8 cellular contexts compared by ENCODE assay signal in the genomic region with DNA sequence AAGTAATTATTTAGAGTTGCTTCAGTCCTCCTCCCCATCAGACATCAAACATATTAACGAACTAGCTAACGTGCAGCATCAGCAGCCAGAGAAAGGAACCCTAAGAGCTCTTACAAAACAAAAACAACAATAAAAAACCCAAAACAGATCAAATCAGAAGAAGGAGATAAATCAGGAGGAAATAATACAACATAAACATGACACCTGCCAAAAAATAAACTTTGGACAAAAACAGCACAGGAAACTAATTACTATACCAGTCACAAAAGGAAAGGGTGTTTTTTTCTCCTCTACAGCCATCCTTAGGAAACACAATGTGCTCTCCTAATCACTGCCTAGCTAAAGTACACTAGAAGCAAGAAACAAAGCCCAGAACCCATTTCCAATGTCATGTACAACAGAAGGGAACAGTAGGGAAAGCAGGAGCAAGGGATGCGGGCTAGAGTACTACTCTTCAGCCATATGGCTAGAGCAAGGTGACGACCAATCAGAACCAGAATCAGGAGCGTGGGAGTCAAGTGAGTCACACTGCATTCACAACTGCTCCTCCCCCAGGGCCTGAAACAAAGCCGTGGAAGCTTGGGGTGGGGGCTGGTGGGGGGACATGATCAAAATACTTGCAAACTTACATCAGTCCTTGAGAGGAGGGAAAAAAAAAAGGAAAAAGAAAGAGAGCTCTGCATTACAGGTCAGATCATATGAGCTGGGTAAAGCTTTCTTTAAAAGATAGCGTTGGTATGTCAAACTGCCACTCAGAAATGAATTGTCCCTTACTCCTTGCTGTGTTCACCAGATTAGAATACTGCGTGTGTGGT.
DNase-seq lines count a peak whose midpoint lies in the region; ATAC-seq lines count a peak whose summit lies in the region.

No MANE protein-coding gene starts in this region.

- H3K27ac Mint-ChIP-seq in activated naive CD4-positive, alpha-beta T cell treated with anti-CD3 and anti-CD28 coated beads for 36 hours: peak overlapping the region; percentile 70
- peak overlapping the region; percentile 11 for H3K27ac Mint-ChIP-seq in activated T-helper 1 cell treated with anti-CD3 and anti-CD28 coated beads, Interleukin-12 subunit alpha, Interleukin-12 subunit beta, Interleukin-2, Interleukin-4 antibody, amounts not matched to agents 30 ng/mL and 10 ng/mL and 1 ng/mL, durations not matched to agents 14 hours and 24 hours and 36 hours

- H3K9me3 ChIP-seq in right cardiac atrium (ENCODE audit: control insufficient read depth, low read length): no peaks in the 10 kb centered on the region

- H3K4me1 ChIP-seq in right cardiac atrium (ENCODE audit: control insufficient read depth, insufficient read depth, low read length): peaks cover 7% of the 10 kb centered on the region

- WGBS in right cardiac atrium: 24% methylated on average over 8 of the region's 8 CpGs

- CTCF ChIA-PET in activated naive CD4-positive, alpha-beta T cell treated with anti-CD3 and anti-CD28 coated beads for 36 hours (lab: Charles Lee): interaction anchor here (0.6 to 2.4 kb wide), 3 partner anchors 18 to 109 kb away, joined by 3 to 26 read pairs (median 6); no protein-coding TSS in a partner anchor

- ATAC-seq in right cardiac atrium (peak; percentile 76 to 90), HG02798 (IDR thresholded peaks at IDR 0.05; ENCODE audit: poor library complexity, unreplicated experiment) (no peak), HG03175 (IDR thresholded peaks at IDR 0.05; ENCODE audit: unreplicated experiment) (no peak)

- intact Hi-C loops in activated naive CD4-positive, alpha-beta T cell treated with anti-CD3 and anti-CD28 coated beads for 36 hours (cut with micrococcal nuclease): no loop called here
- intact Hi-C loops in activated T-helper 1 cell treated with anti-CD3 and anti-CD28 coated beads, Interleukin-12 subunit alpha, Interleukin-12 subunit beta, Interleukin-2, Interleukin-4 antibody, amounts not matched to agents 30 ng/mL and 10 ng/mL and 1 ng/mL, durations not matched to agents 14 hours and 24 hours and 36 hours (cut with micrococcal nuclease): no loop called here
- intact Hi-C loops in right cardiac atrium (cut with DNase I): no loop called here

- peaks cover 2% of the 10 kb centered on the region for H3K36me3 Mint-ChIP-seq in activated naive CD4-positive, alpha-beta T cell treated with anti-CD3 and anti-CD28 coated beads for 36 hours (ENCODE audit: low read depth)
- peaks cover 6% of the 10 kb centered on the region for H3K36me3 Mint-ChIP-seq in activated T-helper 1 cell treated with anti-CD3 and anti-CD28 coated beads, Interleukin-12 subunit alpha, Interleukin-12 subunit beta, Interleukin-2, Interleukin-4 antibody, amounts not matched to agents 30 ng/mL and 10 ng/mL and 1 ng/mL, durations not matched to agents 14 hours and 24 hours and 36 hours (ENCODE audit: low read depth)

- H3K27ac ChIP-seq in right cardiac atrium (ENCODE audit: low read length): peak overlapping the region; percentile 58

- H3K4me3 ChIP-seq in right cardiac atrium (ENCODE audit: low read length): no peak overlapping the region

- peak overlapping the region; percentile 13 for H3K4me3 Mint-ChIP-seq in activated naive CD4-positive, alpha-beta T cell treated with anti-CD3 and anti-CD28 coated beads for 36 hours
- no peak overlapping the region for H3K4me3 Mint-ChIP-seq in activated T-helper 1 cell treated with anti-CD3 and anti-CD28 coated beads, Interleukin-12 subunit alpha, Interleukin-12 subunit beta, Interleukin-2, Interleukin-4 antibody, amounts not matched to agents 30 ng/mL and 10 ng/mL and 1 ng/mL, durations not matched to agents 14 hours and 24 hours and 36 hours

- H3K9me3 Mint-ChIP-seq in activated naive CD4-positive, alpha-beta T cell treated with anti-CD3 and anti-CD28 coated beads for 36 hours: no peaks in the 10 kb centered on the region
- H3K9me3 Mint-ChIP-seq in activated T-helper 1 cell treated with anti-CD3 and anti-CD28 coated beads, Interleukin-12 subunit alpha, Interleukin-12 subunit beta, Interleukin-2, Interleukin-4 antibody, amounts not matched to agents 30 ng/mL and 10 ng/mL and 1 ng/mL, durations not matched to agents 14 hours and 24 hours and 36 hours: no peaks in the 10 kb centered on the region

- DNase-seq in activated naive CD4-positive, alpha-beta T cell treated with anti-CD3 and anti-CD28 coated beads for 36 hours: peak; percentile 73
- DNase-seq in activated naive CD4-positive, alpha-beta T cell (lab: John Stamatoyannopoulos, UW): no peak
- DNase-seq in activated T-helper 1 cell treated with anti-CD3 and anti-CD28 coated beads, Interleukin-12 subunit alpha, Interleukin-12 subunit beta, Interleukin-2, Interleukin-4 antibody, amounts not matched to agents 30 ng/mL and 10 ng/mL and 1 ng/mL, durations not matched to agents 14 hours and 24 hours and 36 hours (ENCODE audit: low spot score): no peak
- DNase-seq in right cardiac atrium: peak in 2 of 3 donors; percentile 37 to 64
- DNase-seq in stimulated activated CD4-positive, alpha-beta T cell treated with anti-CD3 and anti-CD28 coated beads, Interleukin-2, amount 100 ng/mL, for 4 hours (ENCODE audit: low read depth): peak; percentile 18
- DNase-seq in NOMO-1 (lab: John Stamatoyannopoulos, UW; ENCODE audit: unreplicated experiment in 2 of 2): no peak

- no peaks in the 10 kb centered on the region for H3K27me3 ChIP-seq in right cardiac atrium (ENCODE audit: control insufficient read depth, insufficient read depth)

- H3K27me3 Mint-ChIP-seq in activated naive CD4-positive, alpha-beta T cell treated with anti-CD3 and anti-CD28 coated beads for 36 hours (ENCODE audit: low read depth): no peaks in the 10 kb centered on the region
- no peaks in the 10 kb centered on the region for H3K27me3 Mint-ChIP-seq in activated T-helper 1 cell treated with anti-CD3 and anti-CD28 coated beads, Interleukin-12 subunit alpha, Interleukin-12 subunit beta, Interleukin-2, Interleukin-4 antibody, amounts not matched to agents 30 ng/mL and 10 ng/mL and 1 ng/mL, durations not matched to agents 14 hours and 24 hours and 36 hours (ENCODE audit: insufficient read depth)

- peaks cover 32% of the 10 kb centered on the region for H3K4me1 Mint-ChIP-seq in activated naive CD4-positive, alpha-beta T cell treated with anti-CD3 and anti-CD28 coated beads for 36 hours (ENCODE audit: low read depth)
- peaks cover 17% of the 10 kb centered on the region for H3K4me1 Mint-ChIP-seq in activated T-helper 1 cell treated with anti-CD3 and anti-CD28 coated beads, Interleukin-12 subunit alpha, Interleukin-12 subunit beta, Interleukin-2, Interleukin-4 antibody, amounts not matched to agents 30 ng/mL and 10 ng/mL and 1 ng/mL, durations not matched to agents 14 hours and 24 hours and 36 hours (ENCODE audit: low read depth)

Comparison
In these comparisons a context has a peak if more than half of its experiments do, and no peak if none do; other contexts are left out.
1. DNase-seq: peak in activated naive CD4-positive, alpha-beta T cell treated with anti-CD3 and anti-CD28 coated beads for 36 hours (single experiment), right cardiac atrium (2 of 3) and stimulated activated CD4-positive, alpha-beta T cell treated with anti-CD3 and anti-CD28 coated beads, Interleukin-2, amount 100 ng/mL, for 4 hours (single experiment); none in activated naive CD4-positive, alpha-beta T cell (0 of 4), activated T-helper 1 cell treated with anti-CD3 and anti-CD28 coated beads, Interleukin-12 subunit alpha, Interleukin-12 subunit beta, Interleukin-2, Interleukin-4 antibody, amounts not matched to agents 30 ng/mL and 10 ng/mL and 1 ng/mL, durations not matched to agents 14 hours and 24 hours and 36 hours (single experiment) and NOMO-1 (0 of 2).
2. ATAC-seq: peak in right cardiac atrium (2 of 2); none in HG02798 (single experiment) and HG03175 (single experiment).